In the genomic region with DNA sequence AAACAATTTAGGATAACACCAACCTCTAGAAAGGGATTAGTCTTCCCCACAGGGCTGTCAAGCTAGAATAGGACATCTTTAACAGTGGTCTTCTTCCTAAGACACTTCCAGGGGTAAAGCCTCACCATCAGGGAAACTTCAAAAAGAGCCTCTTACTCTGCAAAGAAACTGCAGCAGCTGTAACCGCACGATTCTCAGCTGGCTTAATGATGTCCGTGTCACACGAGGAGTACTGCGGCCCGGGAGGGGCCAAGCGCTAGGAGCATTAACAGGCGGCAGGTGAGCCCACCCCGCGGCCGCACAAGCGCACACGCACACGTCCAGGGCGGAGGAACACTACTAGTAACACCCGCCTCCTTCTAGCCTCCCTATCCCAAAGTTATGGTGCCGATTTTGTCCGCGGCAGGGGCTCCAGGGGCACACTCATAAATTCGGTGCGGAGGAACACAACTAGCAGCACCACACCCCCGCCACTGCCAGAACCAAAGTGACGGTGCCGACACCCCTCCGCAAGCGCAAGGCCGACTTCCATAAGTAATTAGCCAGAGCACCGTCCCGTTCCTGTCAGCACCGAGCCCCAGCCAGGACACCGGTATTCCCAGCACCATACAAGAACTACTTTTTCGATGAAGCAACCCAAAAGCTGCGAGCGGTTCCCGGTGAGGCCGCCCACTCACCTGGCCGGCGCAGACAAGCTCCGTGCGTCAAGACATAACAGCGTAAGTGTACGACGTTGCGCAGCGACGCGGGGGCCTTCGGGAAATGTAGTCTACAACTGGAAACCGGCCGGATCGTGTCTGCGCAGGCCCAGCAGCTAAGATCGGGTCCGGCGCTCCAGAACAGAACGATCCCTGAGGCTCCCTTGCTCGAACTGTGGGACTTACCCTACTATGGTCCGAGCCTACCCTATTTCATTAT, we compare ENCODE assay signal across 1 cellular context.
TF ChIP-seq lines count a peak whose summit lies in the region.

Gene ZNF540, plus strand, starts transcription at position 813 of the 918 bp plus-strand sequence. CDS start 3,572 bp downstream, outside the sequence.
Gene ZNF571, minus strand, starts transcription at position 729 of the 918 bp plus-strand sequence. CDS start 8,116 bp downstream, outside the sequence.

TF ChIP-seq in GM12878, 131 proteins besides CTCF, POLR2A, EP300 and RAD21 (continued from another document and continues in another):
- TF ChIP-seq, protein P1, sequence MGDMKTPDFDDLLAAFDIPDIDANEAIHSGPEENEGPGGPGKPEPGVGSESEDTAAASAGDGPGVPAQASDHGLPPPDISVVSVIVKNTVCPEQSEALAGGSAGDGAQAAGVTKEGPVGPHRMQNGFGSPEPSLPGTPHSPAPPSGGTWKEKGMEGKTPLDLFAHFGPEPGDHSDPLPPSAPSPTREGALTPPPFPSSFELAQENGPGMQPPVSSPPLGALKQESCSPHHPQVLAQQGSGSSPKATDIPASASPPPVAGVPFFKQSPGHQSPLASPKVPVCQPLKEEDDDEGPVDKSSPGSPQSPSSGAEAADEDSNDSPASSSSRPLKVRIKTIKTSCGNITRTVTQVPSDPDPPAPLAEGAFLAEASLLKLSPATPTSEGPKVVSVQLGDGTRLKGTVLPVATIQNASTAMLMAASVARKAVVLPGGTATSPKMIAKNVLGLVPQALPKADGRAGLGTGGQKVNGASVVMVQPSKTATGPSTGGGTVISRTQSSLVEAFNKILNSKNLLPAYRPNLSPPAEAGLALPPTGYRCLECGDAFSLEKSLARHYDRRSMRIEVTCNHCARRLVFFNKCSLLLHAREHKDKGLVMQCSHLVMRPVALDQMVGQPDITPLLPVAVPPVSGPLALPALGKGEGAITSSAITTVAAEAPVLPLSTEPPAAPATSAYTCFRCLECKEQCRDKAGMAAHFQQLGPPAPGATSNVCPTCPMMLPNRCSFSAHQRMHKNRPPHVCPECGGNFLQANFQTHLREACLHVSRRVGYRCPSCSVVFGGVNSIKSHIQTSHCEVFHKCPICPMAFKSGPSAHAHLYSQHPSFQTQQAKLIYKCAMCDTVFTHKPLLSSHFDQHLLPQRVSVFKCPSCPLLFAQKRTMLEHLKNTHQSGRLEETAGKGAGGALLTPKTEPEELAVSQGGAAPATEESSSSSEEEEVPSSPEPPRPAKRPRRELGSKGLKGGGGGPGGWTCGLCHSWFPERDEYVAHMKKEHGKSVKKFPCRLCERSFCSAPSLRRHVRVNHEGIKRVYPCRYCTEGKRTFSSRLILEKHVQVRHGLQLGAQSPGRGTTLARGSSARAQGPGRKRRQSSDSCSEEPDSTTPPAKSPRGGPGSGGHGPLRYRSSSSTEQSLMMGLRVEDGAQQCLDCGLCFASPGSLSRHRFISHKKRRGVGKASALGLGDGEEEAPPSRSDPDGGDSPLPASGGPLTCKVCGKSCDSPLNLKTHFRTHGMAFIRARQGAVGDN (IDR thresholded peaks at IDR 0.05): no peak; the same call in 1 of the 2 replicates
- TF ChIP-seq ZNF274 (IDR thresholded peaks at IDR 0.05; ENCODE audit: insufficient read depth, insufficient read length) (no peak), MYC (IDR thresholded peaks at IDR 0.05; ENCODE audit: insufficient read depth, insufficient read length, insufficient replicate concordance, low read length, severe bottlenecking) (peak; percentile 78), NKRF (conservative IDR thresholded peaks at IDR 0.05) (peak; percentile 24), SRF (IDR thresholded peaks at IDR 0.05; ENCODE audit: low read depth in 2 of 2, low read length in 2 of 2) (no peak), RAD51 (IDR thresholded peaks at IDR 0.05) (no peak), BACH1 (IDR thresholded peaks at IDR 0.05; ENCODE audit: borderline replicate concordance) (no peak), CUX1 (IDR thresholded peaks at IDR 0.05; ENCODE audit: insufficient replicate concordance, low read depth, low read length) (no peak), FOXM1 (IDR thresholded peaks at IDR 0.05; ENCODE audit: low read depth, low read length) (no peak), ZBED1 (IDR thresholded peaks at IDR 0.05; ENCODE audit: borderline replicate concordance) (no peak), SUPT20H (IDR thresholded peaks at IDR 0.05; ENCODE audit: borderline replicate concordance, control insufficient read depth, low read depth, low read length) (no peak), JUNB (IDR thresholded peaks at IDR 0.05) (no peak), POU2F2 (IDR thresholded peaks at IDR 0.05; ENCODE audit: borderline replicate concordance, low read depth, low read length) (0 out of 3 replicates have a peak, but pooled peaks have one; percentile 4), JUND (IDR thresholded peaks at IDR 0.05; ENCODE audit: low read depth, low read length) (0 out of 2 replicates have a peak, but pooled peaks have one; percentile 4), TAF1 (IDR thresholded peaks at IDR 0.05; ENCODE audit: borderline replicate concordance, low read depth, low read length) (no peak), SMC3 (IDR thresholded peaks at IDR 0.05; ENCODE audit: borderline replicate concordance, low read length) (no peak), TCF7 (IDR thresholded peaks at IDR 0.05; ENCODE audit: borderline replicate concordance) (no peak), SIX5 (IDR thresholded peaks at IDR 0.05; ENCODE audit: low read depth, low read length, severe bottlenecking) (peak; percentile 88), RFX5 (IDR thresholded peaks at IDR 0.05; ENCODE audit: low read depth, low read length) (no peak; the same call in 1 of the 2 replicates), EZH2 (IDR thresholded peaks at IDR 0.05; ENCODE audit: borderline replicate concordance, control insufficient read depth, low read depth, low read length) (no peak), CBX5 (IDR thresholded peaks at IDR 0.05; ENCODE audit: low read depth) (0 out of 2 replicates have a peak, but pooled peaks have one; percentile 41), SPI1 (IDR thresholded peaks at IDR 0.05; ENCODE audit: borderline replicate concordance, insufficient read depth, low read depth, low read length) (no peak), RBBP5 (conservative IDR thresholded peaks at IDR 0.05) (no peak), IRF5 (IDR thresholded peaks at IDR 0.05; ENCODE audit: borderline replicate concordance) (no peak), POLR2AphosphoS2 (IDR thresholded peaks at IDR 0.05; ENCODE audit: low read depth, low read length) (no peak), NR2C1 (IDR thresholded peaks at IDR 0.05) (peak; percentile 58), BCL11A (IDR thresholded peaks at IDR 0.05; ENCODE audit: low read depth, low read length) (no peak), CHD4 (IDR thresholded peaks at IDR 0.05) (no peak), BRCA1 (IDR thresholded peaks at IDR 0.05; ENCODE audit: low read depth, low read length) (no peak), KAT2A (conservative IDR thresholded peaks at IDR 0.05; ENCODE audit: control insufficient read depth, low read depth, low read length) (no peak), STAT3 (IDR thresholded peaks at IDR 0.05; ENCODE audit: low read depth, low read length) (no peak), ASH2L (IDR thresholded peaks at IDR 0.05; ENCODE audit: borderline replicate concordance, low read depth) (0 out of 2 replicates have a peak, but pooled peaks have one; percentile 20), NBN (IDR thresholded peaks at IDR 0.05) (peak; percentile 80), SIN3A (IDR thresholded peaks at IDR 0.05; ENCODE audit: low read depth, low read length) (no peak; the same call in 1 of the 2 replicates), SMAD5 (IDR thresholded peaks at IDR 0.05; ENCODE audit: low read depth) (no peak), MLLT1 (IDR thresholded peaks at IDR 0.05) (peak; percentile 26; the same call in 1 of the 2 replicates), ETV6 (conservative IDR thresholded peaks at IDR 0.05 in 1 of 2, IDR thresholded peaks at IDR 0.05 in 1 of 2; ENCODE audit: borderline replicate concordance in 1 of 2, low read depth in 1 of 2) (no peak), YBX1 (IDR thresholded peaks at IDR 0.05) (no peak), CHD1 (IDR thresholded peaks at IDR 0.05; ENCODE audit: low read depth, low read length) (no peak), LARP7 (IDR thresholded peaks at IDR 0.05) (no peak; the same call in 1 of the 2 replicates), DPF2 (IDR thresholded peaks at IDR 0.05) (no peak), NFXL1 (IDR thresholded peaks at IDR 0.05; ENCODE audit: borderline replicate concordance) (no peak)
- TF ChIP-seq, protein P2, sequence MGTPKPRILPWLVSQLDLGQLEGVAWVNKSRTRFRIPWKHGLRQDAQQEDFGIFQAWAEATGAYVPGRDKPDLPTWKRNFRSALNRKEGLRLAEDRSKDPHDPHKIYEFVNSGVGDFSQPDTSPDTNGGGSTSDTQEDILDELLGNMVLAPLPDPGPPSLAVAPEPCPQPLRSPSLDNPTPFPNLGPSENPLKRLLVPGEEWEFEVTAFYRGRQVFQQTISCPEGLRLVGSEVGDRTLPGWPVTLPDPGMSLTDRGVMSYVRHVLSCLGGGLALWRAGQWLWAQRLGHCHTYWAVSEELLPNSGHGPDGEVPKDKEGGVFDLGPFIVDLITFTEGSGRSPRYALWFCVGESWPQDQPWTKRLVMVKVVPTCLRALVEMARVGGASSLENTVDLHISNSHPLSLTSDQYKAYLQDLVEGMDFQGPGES (IDR thresholded peaks at IDR 0.05): no peak
- TF ChIP-seq, protein P3, sequence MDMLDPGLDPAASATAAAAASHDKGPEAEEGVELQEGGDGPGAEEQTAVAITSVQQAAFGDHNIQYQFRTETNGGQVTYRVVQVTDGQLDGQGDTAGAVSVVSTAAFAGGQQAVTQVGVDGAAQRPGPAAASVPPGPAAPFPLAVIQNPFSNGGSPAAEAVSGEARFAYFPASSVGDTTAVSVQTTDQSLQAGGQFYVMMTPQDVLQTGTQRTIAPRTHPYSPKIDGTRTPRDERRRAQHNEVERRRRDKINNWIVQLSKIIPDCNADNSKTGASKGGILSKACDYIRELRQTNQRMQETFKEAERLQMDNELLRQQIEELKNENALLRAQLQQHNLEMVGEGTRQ (IDR thresholded peaks at IDR 0.05; ENCODE audit: borderline replicate concordance, low read depth, low read length): no peak
